Comparison of ENCODE assay signal across 8 cellular contexts in genomic region chr10:94403823-94404228, GRCh38. TPM values are rescaled to one million over a fixed set of nuclear protein-coding genes. Genes with fewer than 3 reads are reported as not detected.
DNase-seq lines count a peak whose midpoint lies in the region; ATAC-seq, FAIRE-seq and TF ChIP-seq lines count a peak whose summit lies in the region.

No MANE protein-coding gene starts in this region.

- H3K4me1 Mint-ChIP-seq in Calu3 (ENCODE audit: low read depth, unreplicated experiment) (no peaks in the 10 kb centered on the region), H9 (peaks cover 8% of the 10 kb centered on the region in 2 experiments)

- H3K9me3 Mint-ChIP-seq in Calu3 (ENCODE audit: low read depth, unreplicated experiment) (no peaks in the 10 kb centered on the region), H9 (peaks cover 0 to 7% of the 10 kb centered on the region in 2 experiments; a peak in 3 of 5 replicates)

- peak in 3 of 4 donors; percentile 1 to 9 (median 8) for ATAC-seq in pancreas

- H3K79me1 ChIP-seq in H9 (ENCODE audit: insufficient read depth, low read depth, low read length, poor library complexity, severe bottlenecking): peaks cover 3% of the 10 kb centered on the region

- no peaks in the 10 kb centered on the region for H3K79me2 ChIP-seq in H9 (ENCODE audit: insufficient read depth, low read length)

- H3K27ac ChIP-seq in H9 (ENCODE audit: insufficient read length, low read depth, low read length) (no peak overlapping the region), pancreas (peak overlapping the region; percentile 93 to 97 (median 96))

- no peak overlapping the region for H3K23ac ChIP-seq in H9 (ENCODE audit: insufficient read length, low read depth, low read length)

- no peak overlapping the region for H3K27ac Mint-ChIP-seq in Calu3 (ENCODE audit: unreplicated experiment)
- peak overlapping the region in 1 of 3 experiments; percentile 40; a peak in 1 of 7 replicates for H3K27ac Mint-ChIP-seq in H9

- H3K27me3 Mint-ChIP-seq in Calu3 (ENCODE audit: unreplicated experiment): no peaks in the 10 kb centered on the region
- peaks cover 44% of the 10 kb centered on the region for H3K27me3 Mint-ChIP-seq in H9 (ENCODE audit: low read depth)

- H3K4me1 ChIP-seq in H9 (ENCODE audit: insufficient read depth, low read length): no peaks in the 10 kb centered on the region
- H3K4me1 ChIP-seq in pancreas: peaks cover 9 to 19% (median 10%) of the 10 kb centered on the region in 3 donors

- peak overlapping the region; percentile 99 for H3K4me2 ChIP-seq in H9 (ENCODE audit: insufficient read depth, insufficient read length, low read length)

- CTCF ChIA-PET in Calu3 (lab: Charles Lee): interaction anchor here (0.6 to 1.2 kb wide), 5 partner anchors 9 to 42 kb away, joined by 3 to 5 read pairs (median 4); no protein-coding TSS in a partner anchor

- H3K27me3 ChIP-seq in H9 (ENCODE audit: insufficient read depth, low read length) (peaks cover 5% of the 10 kb centered on the region; the same call in 1 of the 2 replicates), pancreas (no peaks in the 10 kb centered on the region)

- no peak overlapping the region for H2AK5ac ChIP-seq in H9 (ENCODE audit: insufficient read length, low read length)

- no peak overlapping the region for H3K14ac ChIP-seq in H9 (ENCODE audit: insufficient read depth, low read length)

- H2BK5ac ChIP-seq in H9 (ENCODE audit: insufficient read length, low read length): no peak overlapping the region

- DNase-seq in Calu3 (no peak), H9 (no peak), SKM-1 (lab: John Stamatoyannopoulos, UW; ENCODE audit: unreplicated experiment) (peak; percentile 84), fibroblast of mammary gland (ENCODE audit: low read depth) (peak; percentile 47), pancreas (no peak), NCI-H1436 (lab: John Stamatoyannopoulos, UW) (no peak), posterior cingulate gyrus (no peak), kidney tubule cell (ENCODE audit: low spot score) (no peak)

- no peak overlapping the region for H2BK120ac ChIP-seq in H9 (ENCODE audit: low read depth, low read length, poor library complexity, severe bottlenecking)

- H2BK15ac ChIP-seq in H9 (ENCODE audit: low read depth, low read length): no peak overlapping the region

- H3T11ph ChIP-seq in H9 (ENCODE audit: low read length): no peak overlapping the region

- peak overlapping the region; percentile 77 for H3K4me3 Mint-ChIP-seq in Calu3 (ENCODE audit: low read depth, unreplicated experiment)
- H3K4me3 Mint-ChIP-seq in H9: peak overlapping the region; percentile 73 to 94

- H3K9ac ChIP-seq in H9 (ENCODE audit: extremely low read depth, insufficient read length, low read length): peak overlapping the region; percentile 59

- H3K18ac ChIP-seq in H9 (ENCODE audit: insufficient read length, low read depth, low read length): no peak overlapping the region

- H4K20me1 ChIP-seq in H9 (ENCODE audit: control insufficient read depth, insufficient read depth, insufficient read length): no peaks in the 10 kb centered on the region

- TF ChIP-seq CTCF in Calu3 (IDR thresholded peaks at IDR 0.05; ENCODE audit: unreplicated experiment): no peak
- TF ChIP-seq CTCF in H9 (conservative IDR thresholded peaks at IDR 0.05): no peak
- TF ChIP-seq CTCF in fibroblast of mammary gland (conservative IDR thresholded peaks at IDR 0.05; ENCODE audit: control insufficient read depth, insufficient read depth, low read depth, low read length): no peak
- TF ChIP-seq CTCF in pancreas (IDR thresholded peaks at IDR 0.05): no peak

- H3K36me3 ChIP-seq in pancreas: no peaks in the 10 kb centered on the region

- no peak overlapping the region for H2BK20ac ChIP-seq in H9 (ENCODE audit: low read depth, low read length, poor library complexity, severe bottlenecking)

- WGBS in H9 (ENCODE audit: extremely low coverage, insufficient read length, low lambda C conversion rate): no CpG with 5 or more reads among the region's 7 CpGs
- 0 to 1% methylated on average over 7 of the region's 7 CpGs for WGBS in pancreas, 2 donors

- no peak overlapping the region for H3K56ac ChIP-seq in H9 (ENCODE audit: insufficient read length, low read depth, low read length)

- no peak overlapping the region for H2AFZ ChIP-seq in H9 (ENCODE audit: low read length)

- no peak overlapping the region for H2BK12ac ChIP-seq in H9 (ENCODE audit: insufficient read length, low read depth, low read length)

- peaks cover 14% of the 10 kb centered on the region for H3K23me2 ChIP-seq in H9 (ENCODE audit: insufficient read length, low read depth, low read length, poor library complexity, severe bottlenecking)

- no peak overlapping the region for H3K4ac ChIP-seq in H9 (ENCODE audit: low read depth, low read length)

- intact Hi-C loops in Calu3 (cut with micrococcal nuclease; ENCODE audit: unreplicated experiment): loop anchor here (2.0 kb wide), 1 partner anchor 41 kb away; the partner anchor contains the start of gene NOC3L
- intact Hi-C loops in pancreas (cut with DNase I): no loop called here
- intact Hi-C loops in posterior cingulate gyrus (cut with DNase I): loop anchor here (5.0 kb wide), 1 partner anchor 38 kb away; no protein-coding TSS in a partner anchor

- H3K36me3 Mint-ChIP-seq in Calu3 (ENCODE audit: insufficient read depth, unreplicated experiment) (peaks cover 31% of the 10 kb centered on the region), H9 (ENCODE audit: insufficient read depth in 1 of 3, low read depth in 3 of 3) (no peaks in the 10 kb centered on the region; a peak in 1 of 7 replicates)

- H4K8ac ChIP-seq in H9 (replicated peaks; ENCODE audit: insufficient read length, low read depth, low read length): no peak overlapping the region

- H4K5ac ChIP-seq in H9 (ENCODE audit: insufficient read length, low read depth, low read length): no peak overlapping the region

- no TSS peak for BruUV-seq in Calu3 (replicated peaks; lab: Mats Ljungman, UMichigan)

- H3K4me3 ChIP-seq in fibroblast of mammary gland (ENCODE audit: control insufficient read depth, low read depth, low read length): peak overlapping the region; percentile 72
- peak overlapping the region; percentile 62 to 90 (median 82) for H3K4me3 ChIP-seq in pancreas

- FAIRE-seq in pancreas (lab: Jason Lieb, UNC): no peak

- H4K91ac ChIP-seq in H9 (ENCODE audit: insufficient read length, low read depth, low read length): no peak overlapping the region

- H3K9me3 ChIP-seq in H9 (ENCODE audit: control insufficient read depth, low read depth, low read length): no peaks in the 10 kb centered on the region
- no peaks in the 10 kb centered on the region for H3K9me3 ChIP-seq in pancreas

RNA-seq across cellular contexts. Expression of gene TBC1D12, which starts 1.5 kb away (rescaled TPM):
- total RNA-seq in Calu3 (2022) (5.8 and 6.1 TPM in 2 replicates), H9 (2021) (1.9 and 2.0 TPM in 2 replicates), pancreas (1 to 10 TPM; 4.1 to 8.2 (median 5.3) TPM)
- 1 to 10 TPM; 5.4 to 9.2 TPM for polyA plus RNA-seq in pancreas

RNA-seq across cellular contexts. Expression of gene NOC3L, which starts 41.1 kb away (rescaled TPM):
- total RNA-seq in Calu3 (2022): 18.4 and 21.8 TPM in 2 replicates
- 34.8 and 35.8 TPM in 2 replicates for total RNA-seq in H9 (2021)
- total RNA-seq in pancreas: 1 to 10 TPM; 3.3 to 9.4 (median 7.2) TPM
- 1 to 10 TPM; 3.8 to 4.4 TPM for polyA plus RNA-seq in pancreas

Comparison
In these comparisons a context has a peak if more than half of its experiments do, and no peak if none do; other contexts are left out.
1. DNase-seq: peak in SKM-1 (single experiment) and fibroblast of mammary gland (single experiment); none in Calu3 (single experiment), H9 (single experiment), pancreas (0 of 6), NCI-H1436 (single experiment), posterior cingulate gyrus (0 of 10) and kidney tubule cell (single experiment).
2. intact Hi-C loops: an anchor here in Calu3 (2.0 kb wide) and posterior cingulate gyrus (5.0 kb wide); none called in pancreas.